ENCODE assay signal across 21 cellular contexts in the genomic region with DNA sequence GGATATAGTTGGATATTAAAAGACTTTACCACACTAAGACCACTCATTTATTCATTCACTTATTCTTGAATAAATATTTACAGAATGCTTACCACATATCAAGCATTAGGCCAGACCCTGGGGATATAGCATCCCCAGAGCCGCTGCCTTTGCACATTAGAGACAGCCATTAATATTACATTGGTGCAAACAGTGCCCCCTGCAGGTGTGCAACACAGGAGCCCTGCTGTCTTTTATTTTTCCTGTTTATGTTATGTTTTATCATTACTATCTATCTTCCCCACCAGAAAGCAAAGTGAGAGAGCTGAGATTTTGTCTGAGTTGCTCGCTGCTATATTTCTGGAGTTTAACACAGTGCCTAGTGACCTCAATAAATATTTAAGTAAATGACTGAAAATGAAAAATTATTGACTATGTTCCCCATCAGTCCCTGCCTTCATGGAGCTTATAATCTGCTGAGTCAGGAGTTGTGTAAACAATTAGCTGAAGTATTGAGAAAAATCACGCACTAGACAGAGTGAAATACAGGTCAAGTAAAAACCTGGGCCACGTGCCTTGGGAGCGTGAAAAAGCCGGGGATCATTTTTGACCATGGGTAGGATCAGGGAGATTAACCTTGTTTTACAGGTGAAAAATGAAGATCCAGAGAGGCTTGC.
A peak's percentile ranks its signal among the peaks of the same experiment; 100 is the strongest.
DNase-seq lines count a peak whose midpoint lies in the region; ATAC-seq, FAIRE-seq and TF ChIP-seq lines count a peak whose summit lies in the region.
"Had no signal": no experiment of that assay in that cellular context is flagged by ENCODE, and none has a peak within 500 bp of the region (broad histone marks: within the 10 kb centered on the region; RNA-seq: fewer than 3 reads in every experiment).

No MANE protein-coding gene starts in this region.

- no peaks in the 10 kb centered on the region for H3K27me3 ChIP-seq in SK-N-SH (ENCODE audit: insufficient read depth)
- no peaks in the 10 kb centered on the region for H3K27me3 ChIP-seq in HCT116 (ENCODE audit: insufficient read depth, low read length)
- H3K27me3 ChIP-seq in K562 (ENCODE audit: control insufficient read depth in 2 of 2, insufficient read depth in 2 of 2, low read length in 2 of 2) = no peaks in the 10 kb centered on the region; a peak in 1 of 5 replicates
- no peaks in the 10 kb centered on the region for H3K27me3 ChIP-seq in keratinocyte (ENCODE audit: control insufficient read depth, extremely low read depth, insufficient read depth, low read length)
- no peaks in the 10 kb centered on the region for H3K27me3 ChIP-seq in WERI-Rb-1 (ENCODE audit: insufficient read depth, low read depth, severe bottlenecking)
- H3K27me3 ChIP-seq: BLaER1 treated with 17β-estradiol and CSF1 and Interleukin-3, amounts not matched to agents 10 nM and 100 nM; cardiac muscle cell; dorsolateral prefrontal cortex; uterus had no signal

- H3K4me1 ChIP-seq in SK-N-SH (ENCODE audit: control insufficient read depth in 1 of 2, insufficient read depth in 2 of 2, low read depth in 1 of 2, low read length in 1 of 2) (peaks cover 0 to 10% of the 10 kb centered on the region in 2 experiments; a peak in 1 of 4 replicates), HCT116 (ENCODE audit: control insufficient read depth in 1 of 2, insufficient read depth in 2 of 2, low read length in 2 of 2) (no peaks in the 10 kb centered on the region), K562 (replicated peaks in 1 of 2; ENCODE audit: control insufficient read depth in 2 of 2, insufficient read depth in 2 of 2, low read length in 2 of 2) (no peaks in the 10 kb centered on the region; a peak in 1 of 5 replicates), keratinocyte (ENCODE audit: control insufficient read depth, extremely low read depth, insufficient read depth, low read length) (peaks cover 10% of the 10 kb centered on the region)
- H3K4me1 ChIP-seq: uterus had no signal

- TF ChIP-seq POLR2A in HCT116 (IDR thresholded peaks at IDR 0.05; ENCODE audit: borderline replicate concordance, extremely low read depth, insufficient read depth, insufficient read length) = no peak
- TF ChIP-seq POLR2A in K562 (conservative IDR thresholded peaks at IDR 0.05) = no peak

- dilution Hi-C loops in keratinocyte (cut with MboI; ENCODE audit: extremely low pct_ligation_motif_present, low sequenced_read_pairs) = no loop called here

- WGBS in SK-N-SH (ENCODE audit: low lambda C conversion rate) = 71% methylated on average over 6 of the region's 6 CpGs
- 15% methylated on average over 6 of the region's 6 CpGs for WGBS in K562 (ENCODE audit: insufficient coverage, low coverage, missing lambda C conversion rate)

- in situ Hi-C loops in K562 (cut with MboI) = no loop called here

- peaks cover 2% of the 10 kb centered on the region for H3K36me3 Mint-ChIP-seq in T-helper 17 cell (ENCODE audit: low read depth)

- H3K4me3 ChIP-seq in SK-N-SH (ENCODE audit: low read depth in 2 of 2, low read length in 1 of 2) (no peak overlapping the region), HCT116 (replicated peaks in 1 of 2; ENCODE audit: low read depth in 1 of 2, low read length in 2 of 2) (no peak overlapping the region), K562 (no peak overlapping the region), keratinocyte (ENCODE audit: control insufficient read depth in 2 of 3, extremely low read depth in 1 of 3, insufficient read depth in 2 of 3, low read depth in 1 of 3, low read length in 3 of 3) (no peak overlapping the region), WERI-Rb-1 (ENCODE audit: low read depth, low read length) (no peak overlapping the region)
- H3K4me3 ChIP-seq: BLaER1 treated with 17β-estradiol and CSF1 and Interleukin-3, amounts not matched to agents 10 nM and 100 nM; cardiac muscle cell; dorsolateral prefrontal cortex; GM23248; uterus had no signal

- DNase-seq in SK-N-SH (no peak), HCT116 (ENCODE audit: low read depth, low spot score) (no peak), K562 (ENCODE audit: extremely low read depth in 1 of 4, low spot score in 3 of 4) (peak in 1 of 4 experiments; percentile 11), keratinocyte (ENCODE audit: low read depth, low spot score) (no peak), NCI-H1694 treated with DMSO at 0.1 percent for 48 hours (lab: John Stamatoyannopoulos, UW) (no peak), T-helper 17 cell (no peak), WERI-Rb-1 (no peak)
- DNase-seq: 8988T; activated CD4-positive, alpha-beta T cell treated with anti-CD3 and anti-CD28 coated beads for 4 hours; amniotic stem cell; dorsolateral prefrontal cortex; GM23248; mesenchymal stem cell; NCI-H446 treated with DMSO at 0.1 percent for 48 hours; right cardiac atrium; uterus had no signal

- H3K9ac ChIP-seq in SK-N-SH (no peak overlapping the region), HCT116 (ENCODE audit: low read length) (no peak overlapping the region), K562 (ENCODE audit: insufficient read depth in 1 of 2, low read depth in 2 of 2, low read length in 2 of 2) (no peak overlapping the region), keratinocyte (ENCODE audit: control insufficient read depth, extremely low read depth, insufficient read depth, low read length) (no peak overlapping the region)
- H3K9ac ChIP-seq: BLaER1 treated with 17β-estradiol and CSF1 and Interleukin-3, amounts not matched to agents 10 nM and 100 nM; GM23248 had no signal

- H3K27ac ChIP-seq in SK-N-SH (ENCODE audit: low read depth in 2 of 2, low read length in 1 of 2) (no peak overlapping the region), HCT116 (ENCODE audit: low read depth, low read length) (no peak overlapping the region), K562 (ENCODE audit: extremely low read depth, low read depth, low read length) (no peak overlapping the region), keratinocyte (ENCODE audit: control insufficient read depth, insufficient read depth, low read length) (no peak overlapping the region), WERI-Rb-1 (no peak overlapping the region)
- H3K27ac ChIP-seq: BLaER1 treated with 17β-estradiol and CSF1 and Interleukin-3, amounts not matched to agents 10 nM and 100 nM; cardiac muscle cell; GM23248; uterus had no signal

- FAIRE-seq in K562 (lab: Jason Lieb, UNC) = no peak
- no peak for FAIRE-seq in keratinocyte (lab: Jason Lieb, UNC)
- FAIRE-seq: TTC549 had no signal

- no peaks in the 10 kb centered on the region for H3K9me1 ChIP-seq in K562 (ENCODE audit: control insufficient read depth, insufficient read depth, low read length)
- no peaks in the 10 kb centered on the region for H3K9me1 ChIP-seq in keratinocyte (ENCODE audit: control insufficient read depth, extremely low read depth, insufficient read depth, low read length)

- TF ChIP-seq CTCF in SK-N-SH (IDR thresholded peaks at IDR 0.05) (peak; percentile 36), HCT116 (IDR thresholded peaks at IDR 0.05 in 2 of 3, conservative IDR thresholded peaks at IDR 0.05 in 1 of 3; ENCODE audit: borderline replicate concordance in 1 of 3, insufficient read depth in 1 of 3, low read depth in 2 of 3, low read length in 2 of 3) (peak in 2 of 3 experiments; percentile 26 to 55; a peak in 3 of 6 replicates), K562 (IDR thresholded peaks at IDR 0.05 in 2 of 3, conservative IDR thresholded peaks at IDR 0.05 in 1 of 3; ENCODE audit: insufficient read depth in 2 of 3, low read depth in 1 of 3, low read length in 3 of 3) (0 out of 6 replicates have a peak, but pooled peaks of 1 of the 3 experiments have one; percentile 1), keratinocyte (optimal IDR thresholded peaks at IDR 0.05 in 1 of 3, IDR thresholded peaks at IDR 0.05 in 1 of 3, conservative IDR thresholded peaks at IDR 0.05 in 1 of 3; ENCODE audit: extremely low read depth in 1 of 3, insufficient read depth in 2 of 3, low read length in 3 of 3) (peak in 2 of 3 experiments; percentile 1 to 21), WERI-Rb-1 (IDR thresholded peaks at IDR 0.05; ENCODE audit: low read depth, low read length) (no peak)

- no peaks in the 10 kb centered on the region for H3K36me3 ChIP-seq in SK-N-SH (replicated peaks in 1 of 2; ENCODE audit: control insufficient read depth in 1 of 2, insufficient read depth in 2 of 2, low read length in 1 of 2)
- H3K36me3 ChIP-seq in HCT116 (ENCODE audit: control insufficient read depth in 1 of 2, insufficient read depth in 2 of 2, low read length in 2 of 2) = no peaks in the 10 kb centered on the region
- no peaks in the 10 kb centered on the region for H3K36me3 ChIP-seq in K562 (ENCODE audit: control insufficient read depth, insufficient read depth, low read length)
- H3K36me3 ChIP-seq in keratinocyte (ENCODE audit: control insufficient read depth in 2 of 2, extremely low read depth in 1 of 2, insufficient read depth in 2 of 2, low read length in 2 of 2) = no peaks in the 10 kb centered on the region
- no peaks in the 10 kb centered on the region for H3K36me3 ChIP-seq in WERI-Rb-1
- H3K36me3 ChIP-seq: BLaER1 treated with 17β-estradiol and CSF1 and Interleukin-3, amounts not matched to agents 10 nM and 100 nM; cardiac muscle cell; uterus had no signal

- H3K4me1 Mint-ChIP-seq in T-helper 17 cell = peaks cover 3% of the 10 kb centered on the region

- CTCF ChIA-PET in SK-N-SH (lab: Yijun Ruan, JAX) (interaction anchor here (1.0 to 1.4 kb wide), 3 partner anchors 85 to 544 kb away, joined by 3 to 5 read pairs (median 4); no protein-coding TSS in a partner anchor), HCT116 (lab: Charles Lee) (no interaction called here), K562 (lab: Yijun Ruan, JAX; ENCODE audit: low intra/inter-chr PET ratio) (no interaction called here)

- no TSS peak for BruUV-seq in HCT116 (replicated peaks; lab: Mats Ljungman, UMichigan)
- BruUV-seq in K562 (replicated peaks; lab: Mats Ljungman, UMichigan) = no TSS peak

- H3K9me2 ChIP-seq in SK-N-SH (no peaks in the 10 kb centered on the region), HCT116 (ENCODE audit: insufficient read depth) (no peaks in the 10 kb centered on the region)

- peaks cover 7% of the 10 kb centered on the region for H3K27me3 Mint-ChIP-seq in T-helper 17 cell

- H3K27ac Mint-ChIP-seq in T-helper 17 cell = no peak overlapping the region

- intact Hi-C loops in HCT116 (cut with micrococcal nuclease) (no loop called here), K562 (cut with micrococcal nuclease) (no loop called here)

- no peak overlapping the region for H3K4me3 Mint-ChIP-seq in T-helper 17 cell

- H3F3A ChIP-seq in SK-N-SH (replicated peaks; ENCODE audit: insufficient read depth) = no peaks in the 10 kb centered on the region

- no peak for TF ChIP-seq RAD21 in SK-N-SH (IDR thresholded peaks at IDR 0.05; ENCODE audit: low read length)
- TF ChIP-seq RAD21 in HCT116 (IDR thresholded peaks at IDR 0.05; ENCODE audit: low read depth) = no peak
- no peak for TF ChIP-seq RAD21 in K562 (CRISPR knock-in tag; conservative IDR thresholded peaks at IDR 0.05 in 1 of 2, IDR thresholded peaks at IDR 0.05 in 1 of 2)

- H3K79me2 ChIP-seq in SK-N-SH (ENCODE audit: insufficient read depth) (no peaks in the 10 kb centered on the region), HCT116 (ENCODE audit: insufficient read depth, low read length) (no peaks in the 10 kb centered on the region), K562 (ENCODE audit: control insufficient read depth, insufficient read depth, low read length) (no peaks in the 10 kb centered on the region), keratinocyte (ENCODE audit: control insufficient read depth, insufficient read depth, low read length) (no peaks in the 10 kb centered on the region)

- no peak for TF ChIP-seq EP300 in SK-N-SH (IDR thresholded peaks at IDR 0.05; ENCODE audit: borderline replicate concordance in 1 of 2, low read depth in 1 of 2, low read length in 1 of 2)
- TF ChIP-seq EP300 in K562 (IDR thresholded peaks at IDR 0.05; ENCODE audit: low read length) = no peak

- no peak overlapping the region for H2AFZ ChIP-seq in SK-N-SH (ENCODE audit: low read depth)
- H2AFZ ChIP-seq in HCT116 (ENCODE audit: low read depth, low read length, poor library complexity, severe bottlenecking) = no peak overlapping the region
- no peak overlapping the region for H2AFZ ChIP-seq in K562 (ENCODE audit: low read depth, low read length)
- H2AFZ ChIP-seq in keratinocyte (ENCODE audit: control insufficient read depth, low read length) = no peak overlapping the region
- H2AFZ ChIP-seq: GM23248 had no signal

- no peaks in the 10 kb centered on the region for H3K9me3 ChIP-seq in SK-N-SH
- no peaks in the 10 kb centered on the region for H3K9me3 ChIP-seq in HCT116 (ENCODE audit: control insufficient read depth in 1 of 2, insufficient read depth in 1 of 2, low read depth in 1 of 2, low read length in 2 of 2)
- H3K9me3 ChIP-seq in K562 (replicated peaks; ENCODE audit: control insufficient read depth, insufficient read depth, low read depth, low read length) = no peaks in the 10 kb centered on the region
- no peaks in the 10 kb centered on the region for H3K9me3 ChIP-seq in keratinocyte (ENCODE audit: control insufficient read depth, low read depth, low read length)
- no peaks in the 10 kb centered on the region for H3K9me3 ChIP-seq in T-helper 17 cell (ENCODE audit: control insufficient read depth, low read length, poor library complexity, severe bottlenecking)
- no peaks in the 10 kb centered on the region for H3K9me3 ChIP-seq in WERI-Rb-1 (ENCODE audit: severe bottlenecking)
- H3K9me3 ChIP-seq: uterus had no signal

- H4K20me1 ChIP-seq in SK-N-SH (ENCODE audit: insufficient read depth) (no peaks in the 10 kb centered on the region), HCT116 (ENCODE audit: insufficient read depth) (no peaks in the 10 kb centered on the region), K562 (replicated peaks; ENCODE audit: control insufficient read depth, insufficient read depth, low read length) (no peaks in the 10 kb centered on the region), keratinocyte (ENCODE audit: control insufficient read depth, extremely low read depth, insufficient read depth, low read length) (no peaks in the 10 kb centered on the region)
- H4K20me1 ChIP-seq: BLaER1 treated with 17β-estradiol and CSF1 and Interleukin-3, amounts not matched to agents 10 nM and 100 nM had no signal

- RAD21 ChIA-PET in HCT116 (lab: Charles Lee; ENCODE audit: low non-redundant PET in 1 of 2, low total read pairs in 2 of 2, uncharacterized antibody in 2 of 2, unreplicated experiment in 2 of 2) = no interaction called here

- no peak for ATAC-seq in SK-N-SH treated with all-trans-retinoic acid at 6 μM for 48 hours
- no peak for ATAC-seq in HCT116
- ATAC-seq in K562 = no peak
- no peak for ATAC-seq in T-helper 17 cell
- ATAC-seq: right cardiac atrium, Right ventricle myocardium inferior had no signal

- POLR2A ChIA-PET in SK-N-SH (lab: Yijun Ruan, JAX) (no interaction called here), HCT116 (lab: Charles Lee) (no interaction called here), K562 (lab: Yijun Ruan, JAX) (interaction anchor here (0.6 kb wide), 2 partner anchors 15 to 48 kb away, joined by 3 to 5 read pairs; no protein-coding TSS in a partner anchor)

- H3K4me2 ChIP-seq in SK-N-SH (no peak overlapping the region), HCT116 (ENCODE audit: low read length) (no peak overlapping the region), K562 (ENCODE audit: insufficient read depth, low read length) (no peak overlapping the region), keratinocyte (ENCODE audit: control insufficient read depth, extremely low read depth, insufficient read depth, low read depth, low read length) (no peak overlapping the region)
- H3K4me2 ChIP-seq: BLaER1 treated with 17β-estradiol and CSF1 and Interleukin-3, amounts not matched to agents 10 nM and 100 nM had no signal
